ENCODE assay signal across 19 cellular contexts in genomic region chr3:123326531-123326930, GRCh38.
"Had no signal": no experiment of that assay in that cellular context is flagged by ENCODE, and none has a peak within 500 bp of the region (broad histone marks: within the 10 kb centered on the region; RNA-seq: fewer than 3 reads in every experiment).

No MANE protein-coding gene starts in this region.

- H3K36me3 ChIP-seq: colonic mucosa, right lobe of liver, upper lobe of left lung, vagina had no signal

- H3K9me3 ChIP-seq: colonic mucosa, right lobe of liver, upper lobe of left lung, vagina had no signal

- H3K4me1 ChIP-seq: colonic mucosa, upper lobe of left lung, vagina had no signal

- DNase-seq: activated CD4-positive, CD25-positive, alpha-beta regulatory T cell treated with anti-CD3 and anti-CD28 coated beads, Interleukin-2, amount 50 U/mL, for 72 hours; activated CD8-positive, alpha-beta memory T cell treated with anti-CD3 and anti-CD28 coated beads, Interleukin-2, amount 10 ng/mL, durations not matched to agents 7 days and 5 days; activated CD8-positive, alpha-beta T cell treated with anti-CD3 and anti-CD28 coated beads, Interleukin-2, amount 10 ng/mL, durations not matched to agents 7 days and 5 days; activated naive CD8-positive, alpha-beta T cell treated with anti-CD3 and anti-CD28 coated beads, Interleukin-2, amount 50 U/mL, for 24 hours; activated T-cell treated with anti-CD3 and anti-CD28 coated beads, Interleukin-2, amount 50 U/mL, for 48 hours; amygdala; colonic mucosa; foreskin fibroblast; mammary epithelial cell; naive B cell; nucleus accumbens; stimulated activated CD4-positive, alpha-beta T cell treated with anti-CD3 and anti-CD28 coated beads, Interleukin-12 subunit alpha, Interleukin-12 subunit beta, amount 100 ng/mL, for 4 hours; stimulated activated CD4-positive, alpha-beta T cell treated with anti-CD3 and anti-CD28 coated beads, Interleukin-4, amount 100 ng/mL, for 1 hour; substantia nigra; T-helper 2 cell; upper lobe of left lung had no signal

- H3K79me2 ChIP-seq: parathyroid adenoma had no signal

- H3K4me3 ChIP-seq: colonic mucosa, right lobe of liver, upper lobe of left lung, vagina had no signal

- H2AFZ ChIP-seq: parathyroid adenoma had no signal

- ATAC-seq: activated CD8-positive, alpha-beta memory T cell treated with anti-CD3 and anti-CD28 coated beads, Interleukin-2, amount 10 ng/mL, durations not matched to agents 7 days and 5 days; activated CD8-positive, alpha-beta T cell treated with anti-CD3 and anti-CD28 coated beads, Interleukin-2, amount 10 ng/mL, durations not matched to agents 7 days and 5 days; activated naive CD8-positive, alpha-beta T cell treated with anti-CD3 and anti-CD28 coated beads, Interleukin-2, amount 50 U/mL, for 24 hours; right lobe of liver had no signal

- H3K27me3 ChIP-seq: colonic mucosa, right lobe of liver, upper lobe of left lung, vagina had no signal

- H3K27ac ChIP-seq: colonic mucosa, parathyroid adenoma, right lobe of liver, upper lobe of left lung, vagina had no signal
